28 cellular contexts compared by ENCODE assay signal in genomic region chr20:51125095-51125494, GRCh38.
"Had no signal": no experiment of that assay in that cellular context is flagged by ENCODE, and none has a peak within 500 bp of the region (broad histone marks: within the 10 kb centered on the region; RNA-seq: fewer than 3 reads in every experiment).

No MANE protein-coding gene starts in this region.

- ATAC-seq: activated CD8-positive, alpha-beta T cell treated with anti-CD3 and anti-CD28 coated beads for 36 hours; activated T-cell treated with anti-CD3 and anti-CD28 coated beads, Interleukin-2, amount 50 U/mL, for 72 hours; activated T-helper 17 cell treated with anti-CD3 and anti-CD28 coated beads, Interleukin-2, amount 50 U/mL, for 72 hours had no signal

- H3K4me3 ChIP-seq: MG63 had no signal

- H3K9me3 ChIP-seq: MG63 had no signal

- H3K27me3 ChIP-seq: brain microvascular endothelial cell, MG63 had no signal

- DNase-seq: activated CD4-positive, alpha-beta T cell treated with anti-CD3 and anti-CD28 coated beads, Interleukin-2, amount 10 ng/mL, durations not matched to agents 24 days and 14 days; activated CD4-positive, alpha-beta T cell treated with anti-CD3 and anti-CD28 coated beads, Interleukin-2, amount 50 U/mL, for 4 hours; activated CD8-positive, alpha-beta T cell treated with anti-CD3 and anti-CD28 coated beads for 36 hours; activated effector memory CD4-positive, alpha-beta T cell treated with anti-CD3 and anti-CD28 coated beads, Interleukin-2, amount 50 U/mL, for 16 hours; activated naive CD4-positive, alpha-beta T cell; activated naive CD4-positive, alpha-beta T cell treated with anti-CD3 and anti-CD28 coated beads, Interleukin-2, amount 50 U/mL, for 16 hours; activated naive CD8-positive, alpha-beta T cell treated with anti-CD3 and anti-CD28 coated beads for 36 hours; activated T-cell treated with anti-CD3 and anti-CD28 coated beads, Interleukin-2, amount 50 U/mL, for 1 hour; activated T-cell treated with anti-CD3 and anti-CD28 coated beads, Interleukin-2, amount 50 U/mL, for 72 hours; amniotic stem cell; aorta; brain microvascular endothelial cell; central memory CD4-positive, alpha-beta T cell; Kasumi-1; MG63; MV-4-11; NCI-H1092; NCI-H1436 treated with DMSO at 0.1 percent for 48 hours; NCI-H1694 treated with DMSO at 0.1 percent for 48 hours; NCI-H2029; NCI-H345; NCI-H524 treated with DMSO at 0.1 percent for 48 hours; Right ventricle myocardium superior; SW 1271; T-helper 1 cell; T-helper 2 cell; T-helper 9 cell had no signal

- H3K36me3 ChIP-seq: brain microvascular endothelial cell, MG63 had no signal

- H3K27ac ChIP-seq: brain microvascular endothelial cell had no signal
